In the genomic region with DNA sequence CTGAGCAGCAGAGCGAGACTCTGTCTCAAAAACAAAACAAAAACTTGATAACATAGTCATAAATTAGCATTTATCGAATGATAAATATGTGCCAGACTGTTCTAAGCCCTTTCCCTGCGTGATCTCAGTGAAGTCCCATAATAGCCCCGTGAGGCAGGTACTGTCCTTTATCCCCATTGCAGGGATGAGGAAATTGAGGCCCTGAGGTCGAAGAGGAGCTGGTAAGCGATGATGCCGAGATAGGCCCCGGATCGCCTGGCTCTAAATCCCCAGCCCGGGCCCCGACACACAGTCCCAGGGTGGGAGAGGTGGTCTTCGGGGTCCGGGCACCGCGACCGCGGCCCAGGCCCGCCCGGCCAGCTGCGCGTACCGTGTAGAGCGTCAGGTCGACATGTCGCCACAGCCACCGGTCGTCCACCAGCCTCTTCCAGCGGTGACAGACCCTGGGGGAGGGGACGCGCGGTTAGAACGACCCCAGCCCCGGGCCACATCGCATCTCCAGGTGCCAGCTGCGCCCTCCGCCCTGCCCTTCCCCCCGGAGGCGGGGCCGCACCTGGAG, we compare ENCODE assay signal across 8 cellular contexts. TPM values are rescaled to one million over a fixed set of nuclear protein-coding genes. Genes with fewer than 3 reads are reported as not detected.
A peak's percentile ranks its signal among the peaks of the same experiment; 100 is the strongest.
DNase-seq lines count a peak whose midpoint lies in the region; ATAC-seq and TF ChIP-seq lines count a peak whose summit lies in the region.

No MANE protein-coding gene starts in this region.

- H3K27me3 ChIP-seq in A673 (replicated peaks; ENCODE audit: insufficient read depth, low read depth, low read length, poor library complexity) (no peaks in the 10 kb centered on the region), breast epithelium (no peaks in the 10 kb centered on the region)

- peaks cover 22% of the 10 kb centered on the region for H3K4me1 Mint-ChIP-seq in mesothelial cell of epicardium

- peak overlapping the region; percentile 96 for H3K4me3 ChIP-seq in A673 (ENCODE audit: low read depth, low read length, poor library complexity, severe bottlenecking)
- peak overlapping the region; percentile 80 to 97 (median 92) for H3K4me3 ChIP-seq in breast epithelium

- TF ChIP-seq POLR2A in breast epithelium (IDR thresholded peaks at IDR 0.05), result no peak

- peaks cover 19% of the 10 kb centered on the region for H3K36me3 Mint-ChIP-seq in mesothelial cell of epicardium

- H3K36me3 ChIP-seq in A673 (ENCODE audit: insufficient read depth, low read length, poor library complexity, severe bottlenecking), result peaks cover 9% of the 10 kb centered on the region
- no peaks in the 10 kb centered on the region for H3K36me3 ChIP-seq in breast epithelium

- intact Hi-C loops in A673 (cut with micrococcal nuclease; ENCODE audit: unreplicated experiment), result no loop called here
- intact Hi-C loops in breast epithelium (cut with DNase I; ENCODE audit: low total_unique reads), result loop anchor here (5.0 kb wide), 1 partner anchor 766 kb away; no protein-coding TSS in a partner anchor

- H3K4me1 ChIP-seq in A673 (ENCODE audit: insufficient read depth, low read length, poor library complexity, severe bottlenecking) (peaks cover 6% of the 10 kb centered on the region), breast epithelium (no peaks in the 10 kb centered on the region)

- peaks cover 9% of the 10 kb centered on the region for H3K9me3 Mint-ChIP-seq in mesothelial cell of epicardium

- POLR2A ChIA-PET in A673 (lab: Charles Lee; ENCODE audit: low non-redundant PET), result interaction anchor here (0.6 to 0.7 kb wide), 3 partner anchors 17 to 1898 kb away, joined by 3 to 8 read pairs (median 5); partner anchors contain the start of gene PIN1

- ATAC-seq in HG03135 (IDR thresholded peaks at IDR 0.05; ENCODE audit: unreplicated experiment) (no peak), HG02938 (IDR thresholded peaks at IDR 0.05; ENCODE audit: unreplicated experiment) (no peak)

- peak overlapping the region; percentile 98 for H3K27ac Mint-ChIP-seq in mesothelial cell of epicardium

- peak overlapping the region; percentile 90 for H3K4me3 Mint-ChIP-seq in mesothelial cell of epicardium

- H3K27ac ChIP-seq in A673 (ENCODE audit: low read depth, low read length, poor library complexity, severe bottlenecking) (peak overlapping the region; percentile 96), breast epithelium (peak overlapping the region; percentile 94 to 96)

- CTCF ChIA-PET in A673 (lab: Charles Lee), result no interaction called here

- DNase-seq in A673 (ENCODE audit: low spot score) (no peak), HT-29 (ENCODE audit: low spot score) (peak; percentile 3), breast epithelium (ENCODE audit: low spot score in 2 of 2) (no peak), mesothelial cell of epicardium (ENCODE audit: low spot score in 2 of 2, unreplicated experiment in 2 of 2) (no peak), superior temporal gyrus (ENCODE audit: extremely low spot score) (no peak), mesenteric fat pad (ENCODE audit: low spot score) (no peak)

- BruUV-seq in A673 (replicated peaks; lab: Mats Ljungman, UMichigan), result no TSS peak

- TF ChIP-seq CTCF in A673 (conservative IDR thresholded peaks at IDR 0.05; ENCODE audit: low read depth, low read length) (no peak), breast epithelium (IDR thresholded peaks at IDR 0.05) (no peak), mesothelial cell of epicardium (IDR thresholded peaks at IDR 0.05; ENCODE audit: unreplicated experiment) (no peak)

- H3K27me3 Mint-ChIP-seq in mesothelial cell of epicardium (ENCODE audit: low read depth), result no peaks in the 10 kb centered on the region

- H3K9me3 ChIP-seq in A673 (ENCODE audit: low read depth, low read length, poor library complexity, severe bottlenecking), result no peaks in the 10 kb centered on the region
- H3K9me3 ChIP-seq in breast epithelium, result no peaks in the 10 kb centered on the region

RNA-seq across cellular contexts. Expression of gene FBXL12, which starts 0.6 kb away (rescaled TPM):
- 21.7 and 26.4 TPM in 2 replicates for total RNA-seq in A673 (2021)
- 31.8 and 40.7 TPM in 2 replicates for total RNA-seq in HT-29 (2014; rRNA removed; shearing (Covaris generic))
- total RNA-seq in breast epithelium, result 10 to 100 TPM; 18.7 to 27.1 (median 19.7) TPM
- 42.4 to 43.8 TPM (median 43.5 TPM) in 3 replicates for total RNA-seq in mesothelial cell of epicardium
- total RNA-seq in mesenteric fat pad, result 23.0 TPM

RNA-seq across cellular contexts. Expression of gene UBL5, which starts 9.5 kb away (rescaled TPM):
- total RNA-seq in A673 (2021) (327 and 383 TPM in 2 replicates), breast epithelium (100 to 1,000 TPM; 381 to 489 (median 475) TPM), mesothelial cell of epicardium (248 to 264 TPM (median 260 TPM) in 3 replicates), mesenteric fat pad (263 TPM)
- 187 and 200 TPM in 2 replicates for total RNA-seq in HT-29 (2014; rRNA removed; shearing (Covaris generic))

RNA-seq across cellular contexts. Expression of gene PIN1, which starts 16.9 kb away (rescaled TPM):
- total RNA-seq in A673 (2021) (177 and 179 TPM in 2 replicates), breast epithelium (100 to 1,000 TPM in 1 of 3 donors, 10 to 100 TPM in 2; 71.3 to 114 (median 73.4) TPM), mesothelial cell of epicardium (60.0 to 61.1 TPM (median 60.6 TPM) in 3 replicates), mesenteric fat pad (52.0 TPM)
- 188 and 189 TPM in 2 replicates for total RNA-seq in HT-29 (2014; rRNA removed; shearing (Covaris generic))

RNA-seq across cellular contexts. Expression of gene ZNF846, which starts 49.7 kb away (rescaled TPM):
- total RNA-seq in A673 (2021) (3.9 and 7.7 TPM in 2 replicates), breast epithelium (10 to 100 TPM; 10.5 to 26.7 (median 20.8) TPM), mesothelial cell of epicardium (30.4 to 32.1 TPM (median 31.0 TPM) in 3 replicates), mesenteric fat pad (8.8 TPM)
- 4.6 and 4.8 TPM in 2 replicates for total RNA-seq in HT-29 (2014; rRNA removed; shearing (Covaris generic))
